ENCODE assay signal across 33 cellular contexts in the genomic region with DNA sequence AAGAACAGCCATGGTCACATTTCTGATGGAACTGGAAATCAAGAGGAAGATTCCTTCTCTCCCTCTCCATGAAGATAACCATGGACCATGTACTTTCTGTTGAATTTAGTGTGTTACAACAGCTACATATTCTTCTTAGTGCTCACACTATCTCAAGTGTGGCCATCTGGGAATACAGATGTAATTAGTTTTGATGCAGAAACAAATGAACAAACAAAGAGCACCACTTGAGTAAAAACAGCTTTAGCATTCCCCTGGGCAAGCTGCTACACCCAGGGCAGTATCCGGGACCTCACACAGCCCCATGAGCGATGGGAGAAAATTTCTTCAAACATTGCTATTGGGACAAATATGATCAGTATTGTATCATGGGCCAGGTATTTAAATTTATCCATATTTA.
"Had no signal": no experiment of that assay in that cellular context is flagged by ENCODE, and none has a peak within 500 bp of the region (broad histone marks: within the 10 kb centered on the region; RNA-seq: fewer than 3 reads in every experiment).

No MANE protein-coding gene starts in this region.

- H3K9me3 ChIP-seq: adrenal gland, body of pancreas, breast epithelium had no signal

- H3K4me3 ChIP-seq: adrenal gland, body of pancreas, breast epithelium had no signal

- DNase-seq: activated B cell treated with CpG ODN at 0.5 μM for 24 hours; activated CD4-positive, alpha-beta memory T cell treated with anti-CD3 and anti-CD28 coated beads for 36 hours; activated CD4-positive, alpha-beta T cell treated with anti-CD3 and anti-CD28 coated beads for 4 hours; activated CD4-positive, alpha-beta T cell treated with anti-CD3 and anti-CD28 coated beads, Interleukin-2, amount 10 ng/mL, durations not matched to agents 24 days and 14 days; activated CD4-positive, alpha-beta T cell treated with anti-CD3 and anti-CD28 coated beads, Interleukin-2, amount 50 U/mL, for 1 hour; activated CD4-positive, alpha-beta T cell treated with anti-CD3 and anti-CD28 coated beads, Interleukin-2, amount 50 U/mL, for 4 hours; activated CD4-positive, CD25-positive, alpha-beta regulatory T cell treated with anti-CD3 and anti-CD28 coated beads, Interleukin-2, amount 50 U/mL, for 72 hours; activated CD8-positive, alpha-beta memory T cell treated with anti-CD3 and anti-CD28 coated beads, Interleukin-2, amount 50 U/mL, for 4 hours; activated CD8-positive, alpha-beta T cell treated with anti-CD3 and anti-CD28 coated beads for 36 hours; activated effector memory CD4-positive, alpha-beta T cell treated with Interleukin-2 at 50 U/mL for 16 hours; activated gamma-delta T cell; activated naive CD4-positive, alpha-beta T cell treated with anti-CD3 and anti-CD28 coated beads, Interleukin-2, amount 10 ng/mL, durations not matched to agents 7 days and 5 days; activated naive CD4-positive, alpha-beta T cell treated with Interleukin-2 at 50 U/mL for 16 hours; activated naive CD8-positive, alpha-beta T cell treated with anti-CD3 and anti-CD28 coated beads, Interleukin-2, amount 10 ng/mL, durations not matched to agents 7 days and 5 days; activated naive CD8-positive, alpha-beta T cell treated with anti-CD3 and anti-CD28 coated beads, Interleukin-2, amount 50 U/mL, for 24 hours; activated T-cell treated with anti-CD3 and anti-CD28 coated beads for 4 hours; activated T-cell treated with anti-CD3 and anti-CD28 coated beads, Interleukin-2, amount 50 U/mL, for 1 hour; activated T-cell treated with anti-CD3 and anti-CD28 coated beads, Interleukin-2, amount 50 U/mL, for 4 hours; adrenal gland; amniotic stem cell; aorta; body of pancreas; brain microvascular endothelial cell; central memory CD4-positive, alpha-beta T cell; T-helper 2 cell; T-helper 9 cell had no signal

- H3K27me3 ChIP-seq: adrenal gland, body of pancreas, brain microvascular endothelial cell, breast epithelium had no signal

- H3K4me3 Mint-ChIP-seq: activated B cell treated with CpG ODN at 0.5 μM for 24 hours; activated CD4-positive, alpha-beta memory T cell treated with anti-CD3 and anti-CD28 coated beads for 36 hours; activated CD4-positive, alpha-beta T cell treated with anti-CD3 and anti-CD28 coated beads, Interleukin-2, amount 10 ng/mL, durations not matched to agents 24 days and 14 days; activated CD8-positive, alpha-beta T cell treated with anti-CD3 and anti-CD28 coated beads for 36 hours; activated naive CD4-positive, alpha-beta T cell treated with anti-CD3 and anti-CD28 coated beads, Interleukin-2, amount 10 ng/mL, durations not matched to agents 7 days and 5 days; activated naive CD4-positive, alpha-beta T cell treated with anti-CD3 and anti-CD28 coated beads, Interleukin-2, amount 50 U/mL, for 24 hours; activated naive CD8-positive, alpha-beta T cell; activated naive CD8-positive, alpha-beta T cell treated with anti-CD3 and anti-CD28 coated beads, Interleukin-2, amount 10 ng/mL, durations not matched to agents 7 days and 5 days; activated naive CD8-positive, alpha-beta T cell treated with anti-CD3 and anti-CD28 coated beads, Interleukin-2, amount 50 U/mL, for 24 hours; activated T-cell treated with anti-CD3 and anti-CD28 coated beads, Interleukin-2, amount 50 U/mL, for 4 hours; T-helper 1 cell treated with Interleukin-12 subunit alpha and Interleukin-12 subunit beta and Interleukin-4 antibody, amounts not matched to agents 30 μg/mL and 1 μg/mL, for 36 hours; T-helper 2 cell treated with Interferon-gamma antibody and Interleukin-4, amounts not matched to agents 5 μg/mL and 100 μg/mL, for 36 hours had no signal

- H3K36me3 ChIP-seq: adrenal gland, brain microvascular endothelial cell, breast epithelium had no signal

- H3K27ac Mint-ChIP-seq: activated B cell treated with CpG ODN at 0.5 μM for 24 hours; activated CD4-positive, alpha-beta memory T cell treated with anti-CD3 and anti-CD28 coated beads for 36 hours; activated CD4-positive, alpha-beta T cell treated with anti-CD3 and anti-CD28 coated beads, Interleukin-2, amount 10 ng/mL, durations not matched to agents 24 days and 14 days; activated CD8-positive, alpha-beta T cell treated with anti-CD3 and anti-CD28 coated beads for 36 hours; activated naive CD4-positive, alpha-beta T cell treated with anti-CD3 and anti-CD28 coated beads, Interleukin-2, amount 10 ng/mL, durations not matched to agents 7 days and 5 days; activated naive CD4-positive, alpha-beta T cell treated with anti-CD3 and anti-CD28 coated beads, Interleukin-2, amount 50 U/mL, for 24 hours; activated naive CD8-positive, alpha-beta T cell; activated naive CD8-positive, alpha-beta T cell treated with anti-CD3 and anti-CD28 coated beads, Interleukin-2, amount 10 ng/mL, durations not matched to agents 7 days and 5 days; activated naive CD8-positive, alpha-beta T cell treated with anti-CD3 and anti-CD28 coated beads, Interleukin-2, amount 50 U/mL, for 24 hours; activated T-helper 2 cell treated with anti-CD3 and anti-CD28 coated beads, Interferon-gamma antibody, Interleukin-2, Interleukin-4, amounts not matched to agents 10 μg/mL and 5 μg/mL and 100 μg/mL, durations not matched to agents 14 hours and 24 hours and 36 hours; T-helper 1 cell treated with Interleukin-12 subunit alpha and Interleukin-12 subunit beta and Interleukin-4 antibody, amounts not matched to agents 30 μg/mL and 1 μg/mL, for 36 hours; T-helper 2 cell treated with Interferon-gamma antibody and Interleukin-4, amounts not matched to agents 5 μg/mL and 100 μg/mL, for 36 hours had no signal

- H3K27me3 Mint-ChIP-seq: activated B cell treated with CpG ODN at 0.5 μM for 24 hours; activated CD4-positive, alpha-beta memory T cell treated with anti-CD3 and anti-CD28 coated beads for 36 hours; activated CD4-positive, alpha-beta T cell treated with anti-CD3 and anti-CD28 coated beads, Interleukin-2, amount 10 ng/mL, durations not matched to agents 24 days and 14 days; activated CD8-positive, alpha-beta T cell treated with anti-CD3 and anti-CD28 coated beads for 36 hours; activated naive CD4-positive, alpha-beta T cell treated with anti-CD3 and anti-CD28 coated beads, Interleukin-2, amount 10 ng/mL, durations not matched to agents 7 days and 5 days; activated naive CD4-positive, alpha-beta T cell treated with anti-CD3 and anti-CD28 coated beads, Interleukin-2, amount 50 U/mL, for 24 hours; activated naive CD8-positive, alpha-beta T cell; activated naive CD8-positive, alpha-beta T cell treated with anti-CD3 and anti-CD28 coated beads, Interleukin-2, amount 10 ng/mL, durations not matched to agents 7 days and 5 days; activated naive CD8-positive, alpha-beta T cell treated with anti-CD3 and anti-CD28 coated beads, Interleukin-2, amount 50 U/mL, for 24 hours had no signal

- H3K36me3 Mint-ChIP-seq: activated CD4-positive, alpha-beta memory T cell treated with anti-CD3 and anti-CD28 coated beads for 36 hours; activated naive CD4-positive, alpha-beta T cell treated with anti-CD3 and anti-CD28 coated beads, Interleukin-2, amount 10 ng/mL, durations not matched to agents 7 days and 5 days; activated naive CD8-positive, alpha-beta T cell treated with anti-CD3 and anti-CD28 coated beads, Interleukin-2, amount 10 ng/mL, durations not matched to agents 7 days and 5 days had no signal

- H3K9me3 Mint-ChIP-seq: activated B cell treated with CpG ODN at 0.5 μM for 24 hours; activated CD4-positive, alpha-beta memory T cell treated with anti-CD3 and anti-CD28 coated beads for 36 hours; activated CD4-positive, alpha-beta T cell treated with anti-CD3 and anti-CD28 coated beads, Interleukin-2, amount 10 ng/mL, durations not matched to agents 24 days and 14 days; activated CD8-positive, alpha-beta T cell treated with anti-CD3 and anti-CD28 coated beads for 36 hours; activated naive CD4-positive, alpha-beta T cell treated with anti-CD3 and anti-CD28 coated beads, Interleukin-2, amount 10 ng/mL, durations not matched to agents 7 days and 5 days; activated naive CD4-positive, alpha-beta T cell treated with anti-CD3 and anti-CD28 coated beads, Interleukin-2, amount 50 U/mL, for 24 hours; activated naive CD8-positive, alpha-beta T cell treated with anti-CD3 and anti-CD28 coated beads, Interleukin-2, amount 10 ng/mL, durations not matched to agents 7 days and 5 days; activated naive CD8-positive, alpha-beta T cell treated with anti-CD3 and anti-CD28 coated beads, Interleukin-2, amount 50 U/mL, for 24 hours; activated T-cell treated with anti-CD3 and anti-CD28 coated beads, Interleukin-2, amount 50 U/mL, for 4 hours; activated T-helper 2 cell treated with anti-CD3 and anti-CD28 coated beads, Interferon-gamma antibody, Interleukin-2, Interleukin-4, amounts not matched to agents 10 μg/mL and 5 μg/mL and 100 μg/mL, durations not matched to agents 14 hours and 24 hours and 36 hours; T-helper 1 cell treated with Interleukin-12 subunit alpha and Interleukin-12 subunit beta and Interleukin-4 antibody, amounts not matched to agents 30 μg/mL and 1 μg/mL, for 36 hours; T-helper 2 cell treated with Interferon-gamma antibody and Interleukin-4, amounts not matched to agents 5 μg/mL and 100 μg/mL, for 36 hours had no signal

- H3K4me1 ChIP-seq: adrenal gland, body of pancreas, breast epithelium had no signal

- ATAC-seq: activated CD8-positive, alpha-beta T cell treated with anti-CD3 and anti-CD28 coated beads for 36 hours; activated naive CD8-positive, alpha-beta T cell treated with anti-CD3 and anti-CD28 coated beads, Interleukin-2, amount 50 U/mL, for 24 hours; activated T-cell treated with anti-CD3 and anti-CD28 coated beads, Interleukin-2, amount 50 U/mL, for 4 hours; body of pancreas had no signal

- H3K4me1 Mint-ChIP-seq: activated naive CD4-positive, alpha-beta T cell treated with anti-CD3 and anti-CD28 coated beads, Interleukin-2, amount 10 ng/mL, durations not matched to agents 7 days and 5 days; activated naive CD8-positive, alpha-beta T cell treated with anti-CD3 and anti-CD28 coated beads, Interleukin-2, amount 10 ng/mL, durations not matched to agents 7 days and 5 days had no signal

- H3K27ac ChIP-seq: adrenal gland, body of pancreas, brain microvascular endothelial cell, breast epithelium, VCaP had no signal
